ENCODE assay signal across 30 cellular contexts in genomic region chr21:25024639-25025038, GRCh38.
"Had no signal": no experiment of that assay in that cellular context is flagged by ENCODE, and none has a peak within 500 bp of the region (broad histone marks: within the 10 kb centered on the region; RNA-seq: fewer than 3 reads in every experiment).

No MANE protein-coding gene starts in this region.

- ATAC-seq: activated naive CD8-positive, alpha-beta T cell treated with anti-CD3 and anti-CD28 coated beads, Interleukin-2, amount 50 U/mL, for 24 hours; heart right ventricle; left lung; right cardiac atrium; T-helper 17 cell had no signal

- H3K9ac ChIP-seq: parathyroid adenoma had no signal

- H3K9me3 ChIP-seq: breast epithelium, esophagus squamous epithelium, vagina had no signal

- H3K4me1 Mint-ChIP-seq: activated CD4-positive, alpha-beta memory T cell treated with anti-CD3 and anti-CD28 coated beads, Interleukin-2, amount 10 ng/mL, durations not matched to agents 7 days and 5 days; activated CD4-positive, alpha-beta T cell treated with anti-CD3 and anti-CD28 coated beads, Interleukin-2, amount 10 ng/mL, durations not matched to agents 7 days and 5 days; activated naive CD4-positive, alpha-beta T cell treated with anti-CD3 and anti-CD28 coated beads, Interleukin-2, amount 50 U/mL, for 24 hours; activated naive CD8-positive, alpha-beta T cell treated with anti-CD3 and anti-CD28 coated beads, Interleukin-2, amount 50 U/mL, for 24 hours; nephron progenitor cell; T-helper 17 cell had no signal

- FAIRE-seq: endometrium had no signal

- H3K79me2 ChIP-seq: parathyroid adenoma had no signal

- H3K27me3 ChIP-seq: breast epithelium, esophagus squamous epithelium, heart right ventricle, left lung, vagina had no signal

- H3K27ac ChIP-seq: breast epithelium, epithelial cell of prostate, esophagus squamous epithelium, heart right ventricle, left lung, parathyroid adenoma, vagina had no signal

- DNase-seq: activated CD4-positive, alpha-beta memory T cell treated with anti-CD3 and anti-CD28 coated beads, Interleukin-2, amount 10 ng/mL, durations not matched to agents 7 days and 5 days; activated CD4-positive, alpha-beta T cell treated with anti-CD3 and anti-CD28 coated beads for 1 hour; activated CD4-positive, alpha-beta T cell treated with anti-CD3 and anti-CD28 coated beads, Interleukin-2, amount 10 ng/mL, durations not matched to agents 7 days and 5 days; activated CD8-positive, alpha-beta memory T cell treated with anti-CD3 and anti-CD28 coated beads, Interleukin-2, amount 50 U/mL, for 48 hours; activated gamma-delta T cell; activated naive CD8-positive, alpha-beta T cell treated with anti-CD3 and anti-CD28 coated beads, Interleukin-2, amount 50 U/mL, for 24 hours; activated T-cell treated with anti-CD3 and anti-CD28 coated beads, Interleukin-2, amount 50 U/mL, for 24 hours; amygdala; central memory CD4-positive, alpha-beta T cell; dermis blood vessel endothelial cell; effector CD4-positive, alpha-beta T cell; esophagus squamous epithelium; foreskin melanocyte; heart right ventricle; left lung; nephron progenitor cell; stimulated activated CD4-positive, alpha-beta T cell treated with anti-CD3 and anti-CD28 coated beads, Interleukin-2, amount 100 ng/mL, for 48 hours; substantia nigra; T-helper 17 cell; T1000 had no signal

- H2AFZ ChIP-seq: parathyroid adenoma had no signal

- H3K36me3 ChIP-seq: breast epithelium, esophagus squamous epithelium, heart right ventricle, left lung, vagina had no signal

- H3K4me3 ChIP-seq: breast epithelium, esophagus squamous epithelium, heart right ventricle, left lung, lung, vagina had no signal

- H3K27ac Mint-ChIP-seq: activated CD4-positive, alpha-beta memory T cell treated with anti-CD3 and anti-CD28 coated beads, Interleukin-2, amount 10 ng/mL, durations not matched to agents 7 days and 5 days; activated CD4-positive, alpha-beta T cell treated with anti-CD3 and anti-CD28 coated beads, Interleukin-2, amount 10 ng/mL, durations not matched to agents 7 days and 5 days; activated naive CD4-positive, alpha-beta T cell treated with anti-CD3 and anti-CD28 coated beads, Interleukin-2, amount 50 U/mL, for 24 hours; activated naive CD8-positive, alpha-beta T cell treated with anti-CD3 and anti-CD28 coated beads, Interleukin-2, amount 50 U/mL, for 24 hours; activated T-cell treated with anti-CD3 and anti-CD28 coated beads, Interleukin-2, amount 50 U/mL, for 24 hours; nephron progenitor cell; stimulated activated naive CD8-positive, alpha-beta T cell treated with anti-CD3 and anti-CD28 coated beads, Interleukin-15, Interleukin-2, amounts not matched to agents 100 ng/mL and 50 ng/mL, for 24 hours; T-helper 17 cell; type B pancreatic cell had no signal

- H3K4me1 ChIP-seq: breast epithelium, esophagus squamous epithelium, heart right ventricle, left lung, parathyroid adenoma, vagina had no signal

- H3K4me3 Mint-ChIP-seq: activated CD4-positive, alpha-beta memory T cell treated with anti-CD3 and anti-CD28 coated beads, Interleukin-2, amount 10 ng/mL, durations not matched to agents 7 days and 5 days; activated CD4-positive, alpha-beta T cell treated with anti-CD3 and anti-CD28 coated beads, Interleukin-2, amount 10 ng/mL, durations not matched to agents 7 days and 5 days; activated naive CD4-positive, alpha-beta T cell treated with anti-CD3 and anti-CD28 coated beads, Interleukin-2, amount 50 U/mL, for 24 hours; activated naive CD8-positive, alpha-beta T cell treated with anti-CD3 and anti-CD28 coated beads, Interleukin-2, amount 50 U/mL, for 24 hours; activated T-cell treated with anti-CD3 and anti-CD28 coated beads, Interleukin-2, amount 50 U/mL, for 24 hours; nephron progenitor cell; stimulated activated naive CD8-positive, alpha-beta T cell treated with anti-CD3 and anti-CD28 coated beads, Interleukin-15, Interleukin-2, amounts not matched to agents 100 ng/mL and 50 ng/mL, for 24 hours; T-helper 17 cell; type B pancreatic cell had no signal

- H3K27me3 Mint-ChIP-seq: activated CD4-positive, alpha-beta memory T cell treated with anti-CD3 and anti-CD28 coated beads, Interleukin-2, amount 10 ng/mL, durations not matched to agents 7 days and 5 days; activated CD4-positive, alpha-beta T cell treated with anti-CD3 and anti-CD28 coated beads, Interleukin-2, amount 10 ng/mL, durations not matched to agents 7 days and 5 days; activated naive CD4-positive, alpha-beta T cell treated with anti-CD3 and anti-CD28 coated beads, Interleukin-2, amount 50 U/mL, for 24 hours; activated naive CD8-positive, alpha-beta T cell treated with anti-CD3 and anti-CD28 coated beads, Interleukin-2, amount 50 U/mL, for 24 hours; activated T-cell treated with anti-CD3 and anti-CD28 coated beads, Interleukin-2, amount 50 U/mL, for 24 hours; stimulated activated naive CD8-positive, alpha-beta T cell treated with anti-CD3 and anti-CD28 coated beads, Interleukin-15, Interleukin-2, amounts not matched to agents 100 ng/mL and 50 ng/mL, for 24 hours; T-helper 17 cell; type B pancreatic cell had no signal

- H3K9me3 Mint-ChIP-seq: activated naive CD4-positive, alpha-beta T cell treated with anti-CD3 and anti-CD28 coated beads, Interleukin-2, amount 50 U/mL, for 24 hours; type B pancreatic cell had no signal
